1 cellular context compared by ENCODE assay signal in genomic region chr16:68448360-68448970, GRCh38.
TF ChIP-seq lines count a peak whose summit lies in the region.

Gene SMPD3 (minus strand): TSS chr16:68448508. CDS start chr16:68372181, 76,327 bp downstream.

TF ChIP-seq in GM23338, 12 proteins besides CTCF, POLR2A, EP300 and RAD21 (continued from another document):
- TF ChIP-seq ZNF462 (CRISPR knock-in tag; IDR thresholded peaks at IDR 0.05) (no peak), POLR2AphosphoS5 (IDR thresholded peaks at IDR 0.05; ENCODE audit: low read depth) (peak; percentile 63; the same call in 1 of the 2 replicates), JUNB (IDR thresholded peaks at IDR 0.05; ENCODE audit: unreplicated experiment) (no peak), EZH2 (IDR thresholded peaks at IDR 0.05; ENCODE audit: low read depth, unreplicated experiment) (no peak), EZH2phosphoT487 (IDR thresholded peaks at IDR 0.05; ENCODE audit: unreplicated experiment) (no peak), ETS1 (IDR thresholded peaks at IDR 0.05) (peak; percentile 100), CREB1 (CRISPR knock-in tag; IDR thresholded peaks at IDR 0.05; ENCODE audit: low read depth) (peak; percentile 72), STAT1 (IDR thresholded peaks at IDR 0.05; ENCODE audit: unreplicated experiment) (no peak), REST (IDR thresholded peaks at IDR 0.05; ENCODE audit: unreplicated experiment) (peak; percentile 73)
